In genomic region chr1:22261580-22261979, GRCh38 we compare ENCODE assay signal across 28 cellular contexts.
"Had no signal": no experiment of that assay in that cellular context is flagged by ENCODE, and none has a peak within 500 bp of the region (broad histone marks: within the 10 kb centered on the region; RNA-seq: fewer than 3 reads in every experiment).

No MANE protein-coding gene starts in this region.

- ATAC-seq: esophagus mucosa; gastroesophageal sphincter; heart left ventricle; left lobe of liver; mucosa of descending colon; natural killer cell treated with Interleukin-12 subunit alpha and Interleukin-12 subunit beta and Interleukin-15 and Interleukin-18, amount 100 ng/mL, for 72 hours; stimulated activated naive B cell treated with anti-CD40 and anti-IgM and Interleukin-4, amounts not matched to agents 10 μg/mL and 1 μg/mL and 100 μg/mL, for 72 hours; upper lobe of right lung had no signal

- H3K4me1 ChIP-seq: gastroesophageal sphincter, heart left ventricle, right atrium auricular region, sigmoid colon, tibial nerve, uterus had no signal

- H2AFZ ChIP-seq: hepatocyte had no signal

- H3K4me3 Mint-ChIP-seq: memory B cell; mesothelial cell of epicardium; natural killer cell treated with Interleukin-12 subunit alpha and Interleukin-12 subunit beta and Interleukin-15 and Interleukin-18, amount 100 ng/mL, for 72 hours; stimulated activated naive B cell treated with anti-CD40 and anti-IgM and Interleukin-4, amounts not matched to agents 10 μg/mL and 1 μg/mL and 100 μg/mL, for 72 hours; stimulated activated naive CD8-positive, alpha-beta T cell treated with anti-CD3 and anti-CD28 coated beads, Interleukin-15, Interleukin-2, amounts not matched to agents 100 ng/mL and 50 ng/mL, for 24 hours had no signal

- FAIRE-seq: colon, kidney had no signal

- H3K79me2 ChIP-seq: hepatocyte had no signal

- H3K9me3 ChIP-seq: gastroesophageal sphincter, heart left ventricle, mucosa of descending colon, prostate gland, right atrium auricular region, sigmoid colon, spleen, thoracic aorta, tibial nerve, upper lobe of right lung, uterus had no signal

- H3K27ac ChIP-seq: dorsolateral prefrontal cortex, epithelial cell of prostate, gastroesophageal sphincter, heart left ventricle, hepatocyte, prostate gland, right atrium auricular region, sigmoid colon, spleen, thoracic aorta, tibial nerve, upper lobe of right lung, uterus had no signal

- H3K27ac Mint-ChIP-seq: memory B cell; mesothelial cell of epicardium; naive B cell; natural killer cell treated with Interleukin-12 subunit alpha and Interleukin-12 subunit beta and Interleukin-15 and Interleukin-18, amount 100 ng/mL, for 72 hours; stimulated activated naive B cell treated with anti-CD40 and anti-IgM and Interleukin-4, amounts not matched to agents 10 μg/mL and 1 μg/mL and 100 μg/mL, for 72 hours; stimulated activated naive CD8-positive, alpha-beta T cell treated with anti-CD3 and anti-CD28 coated beads, Interleukin-15, Interleukin-2, amounts not matched to agents 100 ng/mL and 50 ng/mL, for 24 hours had no signal

- H3K36me3 ChIP-seq: gastroesophageal sphincter, heart left ventricle, prostate gland, right atrium auricular region, sigmoid colon, spleen, thoracic aorta, tibial nerve, upper lobe of right lung, uterus had no signal

- H3K4me2 ChIP-seq: hepatocyte had no signal

- H3K27me3 Mint-ChIP-seq: stimulated activated naive CD8-positive, alpha-beta T cell treated with anti-CD3 and anti-CD28 coated beads, Interleukin-15, Interleukin-2, amounts not matched to agents 100 ng/mL and 50 ng/mL, for 24 hours had no signal

- H3K36me3 Mint-ChIP-seq: memory B cell; mesothelial cell of epicardium; naive B cell; natural killer cell treated with Interleukin-12 subunit alpha and Interleukin-12 subunit beta and Interleukin-15 and Interleukin-18, amount 100 ng/mL, for 72 hours; stimulated activated naive B cell treated with anti-CD40 and anti-IgM and Interleukin-4, amounts not matched to agents 10 μg/mL and 1 μg/mL and 100 μg/mL, for 72 hours had no signal

- H3K4me3 ChIP-seq: dorsolateral prefrontal cortex, gastroesophageal sphincter, heart left ventricle, hepatocyte, lung, mucosa of descending colon, prostate gland, right atrium auricular region, sigmoid colon, spleen, thoracic aorta, tibial nerve, upper lobe of right lung, uterus had no signal

- H3K9me3 Mint-ChIP-seq: mesothelial cell of epicardium; natural killer cell treated with Interleukin-12 subunit alpha and Interleukin-12 subunit beta and Interleukin-15 and Interleukin-18, amount 100 ng/mL, for 72 hours; stimulated activated naive CD8-positive, alpha-beta T cell treated with anti-CD3 and anti-CD28 coated beads, Interleukin-15, Interleukin-2, amounts not matched to agents 100 ng/mL and 50 ng/mL, for 24 hours had no signal

- DNase-seq: dorsolateral prefrontal cortex; effector CD4-positive, alpha-beta T cell; foreskin fibroblast; heart left ventricle; kidney; mucosa of descending colon; naive B cell; nucleus accumbens; sigmoid colon; spleen; stimulated activated naive B cell treated with anti-CD40 and anti-IgM and Interleukin-4, amounts not matched to agents 10 μg/mL and 1 μg/mL and 100 μg/mL, for 72 hours; upper lobe of right lung; uterus had no signal

- H3K27me3 ChIP-seq: hepatocyte, right atrium auricular region, upper lobe of right lung, uterus had no signal
